Comparison of ENCODE assay signal across 8 cellular contexts in genomic region chr22:28798810-28799124, GRCh38. TPM values are rescaled to one million over a fixed set of nuclear protein-coding genes. Genes with fewer than 3 reads are reported as not detected.
DNase-seq lines count a peak whose midpoint lies in the region; ATAC-seq and TF ChIP-seq lines count a peak whose summit lies in the region.

No MANE protein-coding gene starts in this region.

- H3K9ac ChIP-seq in SK-N-MC (ENCODE audit: insufficient read length) (peak overlapping the region; percentile 87), rectal smooth muscle tissue (ENCODE audit: low read length) (no peak overlapping the region)

- no peak for TF ChIP-seq CTCF in esophagus muscularis mucosa (IDR thresholded peaks at IDR 0.05)

- TF ChIP-seq POLR2A in GM10847 (IDR thresholded peaks at IDR 0.05; ENCODE audit: extremely low read depth, insufficient read length) (peak; percentile 22), esophagus muscularis mucosa (IDR thresholded peaks at IDR 0.05; ENCODE audit: low read depth) (no peak)

- no peak for TF ChIP-seq EP300 in esophagus muscularis mucosa (IDR thresholded peaks at IDR 0.05)

- H3K27me3 ChIP-seq in esophagus muscularis mucosa (no peaks in the 10 kb centered on the region), rectal smooth muscle tissue (ENCODE audit: control insufficient read depth, insufficient read depth, low read length) (no peaks in the 10 kb centered on the region)

- H3K4me3 ChIP-seq in SK-N-MC (peak overlapping the region; percentile 78), esophagus muscularis mucosa (peak overlapping the region; percentile 88 to 100 (median 96)), rectal smooth muscle tissue (ENCODE audit: low read length) (peak overlapping the region; percentile 67)

- ATAC-seq in HG02610 (IDR thresholded peaks at IDR 0.05; ENCODE audit: unreplicated experiment) = no peak

- intact Hi-C loops in esophagus muscularis mucosa (cut with DNase I) = no loop called here

- H3K36me3 ChIP-seq in SK-N-MC (ENCODE audit: insufficient read depth, low read length) = peaks cover 42% of the 10 kb centered on the region
- peaks cover 34 to 54% (median 41%) of the 10 kb centered on the region in 4 donors for H3K36me3 ChIP-seq in esophagus muscularis mucosa
- peaks cover 29% of the 10 kb centered on the region for H3K36me3 ChIP-seq in rectal smooth muscle tissue (ENCODE audit: control insufficient read depth, insufficient read depth, low read length)

- H3K4me1 ChIP-seq in esophagus muscularis mucosa = peaks cover 56 to 71% (median 67%) of the 10 kb centered on the region in 4 donors
- peaks cover 7% of the 10 kb centered on the region for H3K4me1 ChIP-seq in rectal smooth muscle tissue (ENCODE audit: control insufficient read depth, insufficient read depth, low read length)

- WGBS in esophagus muscularis mucosa = 3% methylated on average over 2 of the region's 2 CpGs

- peak overlapping the region; percentile 11; the same call in 1 of the 2 replicates for H3K27ac ChIP-seq in SK-N-MC
- H3K27ac ChIP-seq in esophagus muscularis mucosa (replicated peaks in 1 of 4) = peak overlapping the region; percentile 99 to 100 (median 100)
- peak overlapping the region; percentile 99 for H3K27ac ChIP-seq in rectal smooth muscle tissue (ENCODE audit: low read depth, low read length)

- DNase-seq in SK-N-MC (ENCODE audit: low read depth, low spot score) (no peak), esophagus muscularis mucosa (ENCODE audit: extremely low spot score) (no peak), NCI-H345 (lab: John Stamatoyannopoulos, UW) (no peak), NCI-H345 treated with DMSO at 0.1 percent for 48 hours (lab: John Stamatoyannopoulos, UW; ENCODE audit: unreplicated experiment) (no peak), NCI-H2171 (lab: John Stamatoyannopoulos, UW) (no peak)

- H3K9me3 ChIP-seq in SK-N-MC (ENCODE audit: low read depth, low read length) (no peaks in the 10 kb centered on the region), esophagus muscularis mucosa (no peaks in the 10 kb centered on the region)

RNA-seq across cellular contexts. Expression of gene XBP1, which starts 1.6 kb away (rescaled TPM):
- 100 to 1,000 TPM in 1 of 4 donors, 10 to 100 TPM in 3; 59.8 to 176 (median 70.2) TPM for total RNA-seq in esophagus muscularis mucosa

RNA-seq across cellular contexts. Expression of gene CCDC117, which starts 26.3 kb away (rescaled TPM):
- 10 to 100 TPM; 19.9 to 27.4 (median 20.1) TPM for total RNA-seq in esophagus muscularis mucosa

RNA-seq across cellular contexts. Expression of gene HSCB, which starts 56.9 kb away (rescaled TPM):
- 10 to 100 TPM; 13.7 to 30.0 (median 15.7) TPM for total RNA-seq in esophagus muscularis mucosa

RNA-seq across cellular contexts. Expression of gene CHEK2, which starts 57.1 kb away (rescaled TPM):
- 1 to 10 TPM; 2.9 to 5.1 (median 4.8) TPM for total RNA-seq in esophagus muscularis mucosa

Comparison
In these comparisons a context has a peak if more than half of its experiments do, and no peak if none do; other contexts are left out.
1. H3K27ac ChIP-seq: peak in every context shown above with its lines; median percentile 100 in esophagus muscularis mucosa; 99 in rectal smooth muscle tissue; 11 in SK-N-MC.